In genomic region chr1:179663810-179664209, GRCh38 we compare ENCODE assay signal across 22 cellular contexts.
A peak's percentile ranks its signal among the peaks of the same experiment; 100 is the strongest.
DNase-seq lines count a peak whose midpoint lies in the region; FAIRE-seq and TF ChIP-seq lines count a peak whose summit lies in the region.
"Had no signal": no experiment of that assay in that cellular context is flagged by ENCODE, and none has a peak within 500 bp of the region (broad histone marks: within the 10 kb centered on the region; RNA-seq: fewer than 3 reads in every experiment).

No MANE protein-coding gene starts in this region.

- H2AFZ ChIP-seq in endothelial cell of umbilical vein (ENCODE audit: low read depth, low read length): no peak overlapping the region
- H2AFZ ChIP-seq: GM23338 had no signal

- DNase-seq in MG63: peak; percentile 5
- peak; percentile 96 for DNase-seq in endothelial cell of umbilical vein (ENCODE audit: low read depth, low spot score)
- DNase-seq in lung microvascular endothelial cell (ENCODE audit: low read depth in 2 of 2): peak; percentile 86 to 95
- DNase-seq in NCI-H187 (lab: John Stamatoyannopoulos, UW): no peak
- no peak for DNase-seq in activated T-cell treated with anti-CD3 and anti-CD28 coated beads, Interleukin-2, amount 50 U/mL, for 48 hours
- DNase-seq in epidermal melanocyte (ENCODE audit: insufficient read length, low spot score): no peak
- DNase-seq: ACHN; BE2C; C1 segment of cervical spinal cord; CD4-positive, CD25-positive, alpha-beta regulatory T cell; CD8-positive, alpha-beta memory T cell; COR-L47; DMS 273 treated with DMSO at 0.1 percent for 48 hours; DMS53; DND-41; EL; HFFc6 had no signal

- H3K9ac ChIP-seq in endothelial cell of umbilical vein (replicated peaks; ENCODE audit: extremely low read depth, insufficient read depth, low read length): peak overlapping the region; percentile 43

- H3K27me3 ChIP-seq in MG63 (peaks cover 31% of the 10 kb centered on the region), endothelial cell of umbilical vein (ENCODE audit: control insufficient read depth in 2 of 2, insufficient read depth in 2 of 2, low read length in 2 of 2) (peaks cover 0 to 2% of the 10 kb centered on the region in 2 experiments)

- no peaks in the 10 kb centered on the region for H3K9me1 ChIP-seq in endothelial cell of umbilical vein (replicated peaks; ENCODE audit: control insufficient read depth, extremely low read depth, insufficient read depth, low read length)

- H3K4me3 ChIP-seq in MG63 (no peak overlapping the region), endothelial cell of umbilical vein (replicated peaks in 1 of 3; ENCODE audit: insufficient read depth in 1 of 3, low read depth in 1 of 3, low read length in 3 of 3) (no peak overlapping the region)
- H3K4me3 ChIP-seq: GM12878, GM23338 had no signal

- H3K4me1 ChIP-seq in endothelial cell of umbilical vein (ENCODE audit: control insufficient read depth, extremely low read depth, insufficient read depth, low read length): peaks cover 13% of the 10 kb centered on the region
- H3K4me1 ChIP-seq: BE2C had no signal

- peak overlapping the region; percentile 38 for H3K4me2 ChIP-seq in endothelial cell of umbilical vein (ENCODE audit: insufficient read depth, low read length)
- H3K4me2 ChIP-seq: GM23338 had no signal

- dilution Hi-C loops in endothelial cell of umbilical vein (cut with MboI; ENCODE audit: extremely low pct_ligation_motif_present, low sequenced_read_pairs): no loop called here

- no TSS peak for BruUV-seq in endothelial cell of umbilical vein (replicated peaks; lab: Mats Ljungman, UMichigan)

- peaks cover 6% of the 10 kb centered on the region for H3K9me3 ChIP-seq in MG63
- H3K9me3 ChIP-seq in endothelial cell of umbilical vein (replicated peaks; ENCODE audit: control insufficient read depth, insufficient read depth, low read length): no peaks in the 10 kb centered on the region
- H3K9me3 ChIP-seq: BE2C had no signal

- POLR2A ChIA-PET in endothelial cell of umbilical vein (lab: Charles Lee): interaction anchor here (0.5 to 1.3 kb wide), 3 partner anchors 46 to 208 kb away, joined by 3 to 6 read pairs (median 4); no protein-coding TSS in a partner anchor

- no peak for TF ChIP-seq CTCF in endothelial cell of umbilical vein (IDR thresholded peaks at IDR 0.05; ENCODE audit: extremely low read depth in 1 of 2, insufficient read depth in 1 of 2, low read depth in 1 of 2, low read length in 2 of 2)

- H3K27ac ChIP-seq in endothelial cell of umbilical vein (ENCODE audit: insufficient read depth, low read depth, low read length): peak overlapping the region; percentile 84
- H3K27ac ChIP-seq: HL-60 had no signal

- H3K79me2 ChIP-seq in endothelial cell of umbilical vein (ENCODE audit: control insufficient read depth, insufficient read depth, low read length): no peaks in the 10 kb centered on the region

- CTCF ChIA-PET in endothelial cell of umbilical vein (lab: Charles Lee): interaction anchor here (0.7 to 3.3 kb wide), 11 partner anchors 10 to 220 kb away, joined by 3 to 20 read pairs (median 5); no protein-coding TSS in a partner anchor

- peak; percentile 76 for FAIRE-seq in endothelial cell of umbilical vein (lab: Jason Lieb, UNC)
- FAIRE-seq: GM12878, GM19239, H54 had no signal

- H4K20me1 ChIP-seq in endothelial cell of umbilical vein (replicated peaks; ENCODE audit: control insufficient read depth, extremely low read depth, insufficient read depth, low read length): no peaks in the 10 kb centered on the region

- no peak for TF ChIP-seq POLR2A in endothelial cell of umbilical vein (IDR thresholded peaks at IDR 0.05; ENCODE audit: low read depth, low read length)

- intact Hi-C loops in endothelial cell of umbilical vein (cut with micrococcal nuclease): loop anchor here (1.0 kb wide), 2 partner anchors 46 to 150 kb away; no protein-coding TSS in a partner anchor

- H3K36me3 ChIP-seq in MG63 (no peaks in the 10 kb centered on the region), endothelial cell of umbilical vein (ENCODE audit: control insufficient read depth in 2 of 2, extremely low read depth in 1 of 2, insufficient read depth in 2 of 2, low read length in 2 of 2) (no peaks in the 10 kb centered on the region)
- H3K36me3 ChIP-seq: BE2C had no signal

TF ChIP-seq in endothelial cell of umbilical vein, 7 proteins besides CTCF, POLR2A, EP300 and RAD21:
- peak; percentile 67 for TF ChIP-seq JUN (IDR thresholded peaks at IDR 0.05; ENCODE audit: borderline replicate concordance, insufficient read depth, insufficient read length, low read depth)
- TF ChIP-seq POLR2AphosphoS5 (IDR thresholded peaks at IDR 0.05; ENCODE audit: insufficient read depth, low read depth, low read length): no peak
- TF ChIP-seq FOS (IDR thresholded peaks at IDR 0.05; ENCODE audit: borderline replicate concordance, insufficient read depth, low read length): peak; percentile 60
- peak; percentile 70 for TF ChIP-seq GATA2 (IDR thresholded peaks at IDR 0.05; ENCODE audit: insufficient read depth, insufficient read length, low read depth, low read length)
- TF ChIP-seq EZH2 (IDR thresholded peaks at IDR 0.05; ENCODE audit: borderline replicate concordance, low read depth, low read length, severe bottlenecking): no peak

Comparison
In these comparisons a context has a peak if more than half of its experiments do, and no peak if none do; other contexts are left out.
1. DNase-seq: peak in MG63 (single experiment), endothelial cell of umbilical vein (single experiment) and lung microvascular endothelial cell (2 of 2); none in NCI-H187 (0 of 2), activated T-cell treated with anti-CD3 and anti-CD28 coated beads, Interleukin-2, amount 50 U/mL, for 48 hours (0 of 2) and epidermal melanocyte (single experiment).